8 cellular contexts compared by ENCODE assay signal in genomic region chr12:12718853-12719252, GRCh38. TPM values are rescaled to one million over a fixed set of nuclear protein-coding genes. Genes with fewer than 3 reads are reported as not detected.
DNase-seq lines count a peak whose midpoint lies in the region; FAIRE-seq and TF ChIP-seq lines count a peak whose summit lies in the region.

No MANE protein-coding gene starts in this region.

- TF ChIP-seq CTCF in right atrium auricular region (IDR thresholded peaks at IDR 0.05), result no peak
- TF ChIP-seq CTCF in endothelial cell of umbilical vein (IDR thresholded peaks at IDR 0.05; ENCODE audit: extremely low read depth in 1 of 2, insufficient read depth in 1 of 2, low read depth in 1 of 2, low read length in 2 of 2), result no peak

- POLR2A ChIA-PET in endothelial cell of umbilical vein (lab: Charles Lee), result interaction anchor here (0.5 kb wide), 1 partner anchor 111 kb away, joined by 3 read pairs; no protein-coding TSS in a partner anchor

- H2AFZ ChIP-seq in endothelial cell of umbilical vein (ENCODE audit: low read depth, low read length) (no peak overlapping the region), neuron (ENCODE audit: low read depth, low read length) (no peak overlapping the region)

- H3K4me1 ChIP-seq in right atrium auricular region (peaks cover 0 to 69% of the 10 kb centered on the region in 2 donors), SJSA1 (replicated peaks) (peaks cover 40% of the 10 kb centered on the region), endothelial cell of umbilical vein (ENCODE audit: control insufficient read depth, extremely low read depth, insufficient read depth, low read length) (peaks cover 57% of the 10 kb centered on the region), neuron (ENCODE audit: insufficient read depth, low read length) (peaks cover 63% of the 10 kb centered on the region)

- peak overlapping the region; percentile 98 for H3K9ac ChIP-seq in endothelial cell of umbilical vein (replicated peaks; ENCODE audit: extremely low read depth, insufficient read depth, low read length)

- no peaks in the 10 kb centered on the region for H3K9me3 ChIP-seq in right atrium auricular region
- no peaks in the 10 kb centered on the region for H3K9me3 ChIP-seq in SJSA1 (replicated peaks)
- H3K9me3 ChIP-seq in endothelial cell of umbilical vein (replicated peaks; ENCODE audit: control insufficient read depth, insufficient read depth, low read length), result no peaks in the 10 kb centered on the region
- no peaks in the 10 kb centered on the region for H3K9me3 ChIP-seq in neuron (ENCODE audit: low read length)

- TF ChIP-seq POLR2A in endothelial cell of umbilical vein (IDR thresholded peaks at IDR 0.05; ENCODE audit: low read depth, low read length), result no peak

- peaks cover 25% of the 10 kb centered on the region for H3K36me3 ChIP-seq in right atrium auricular region
- peaks cover 62% of the 10 kb centered on the region for H3K36me3 ChIP-seq in SJSA1
- H3K36me3 ChIP-seq in endothelial cell of umbilical vein (ENCODE audit: control insufficient read depth in 2 of 2, extremely low read depth in 1 of 2, insufficient read depth in 2 of 2, low read length in 2 of 2), result peaks cover 3 to 5% of the 10 kb centered on the region in 2 experiments
- peaks cover 50% of the 10 kb centered on the region for H3K36me3 ChIP-seq in neuron (ENCODE audit: insufficient read depth, low read length)

- BruUV-seq in endothelial cell of umbilical vein (replicated peaks; lab: Mats Ljungman, UMichigan), result no TSS peak

- FAIRE-seq in endothelial cell of umbilical vein (lab: Jason Lieb, UNC), result no peak

- H3K27ac ChIP-seq in right atrium auricular region (peak overlapping the region; percentile 100), SJSA1 (peak overlapping the region; percentile 98), endothelial cell of umbilical vein (ENCODE audit: insufficient read depth, low read depth, low read length) (peak overlapping the region; percentile 98)

- no peaks in the 10 kb centered on the region for H3K27me3 ChIP-seq in right atrium auricular region
- no peaks in the 10 kb centered on the region for H3K27me3 ChIP-seq in SJSA1 (replicated peaks)
- H3K27me3 ChIP-seq in endothelial cell of umbilical vein (ENCODE audit: control insufficient read depth in 2 of 2, insufficient read depth in 2 of 2, low read length in 2 of 2), result no peaks in the 10 kb centered on the region
- no peaks in the 10 kb centered on the region for H3K27me3 ChIP-seq in neuron (ENCODE audit: insufficient read depth, low read length)

- H3K9me1 ChIP-seq in endothelial cell of umbilical vein (replicated peaks; ENCODE audit: control insufficient read depth, extremely low read depth, insufficient read depth, low read length), result no peaks in the 10 kb centered on the region

- H3K79me2 ChIP-seq in endothelial cell of umbilical vein (ENCODE audit: control insufficient read depth, insufficient read depth, low read length), result peaks cover 67% of the 10 kb centered on the region

- dilution Hi-C loops in endothelial cell of umbilical vein (cut with MboI; ENCODE audit: extremely low pct_ligation_motif_present, low sequenced_read_pairs), result no loop called here

- intact Hi-C loops in cardiac septum (cut with DNase I) (loop anchor here (5.0 kb wide), 1 partner anchor 107 kb away; the partner anchor contains the start of gene CREBL2), endothelial cell of umbilical vein (cut with micrococcal nuclease) (loop anchor here (5.0 kb wide), 2 partner anchors 157 to 483 kb away; partner anchors contain the start of gene DUSP16)

- no peaks in the 10 kb centered on the region for H4K20me1 ChIP-seq in endothelial cell of umbilical vein (replicated peaks; ENCODE audit: control insufficient read depth, extremely low read depth, insufficient read depth, low read length)

- H3K4me3 ChIP-seq in right atrium auricular region (peak overlapping the region; percentile 91 to 96), SJSA1 (peak overlapping the region; percentile 80), endothelial cell of umbilical vein (replicated peaks in 1 of 3; ENCODE audit: insufficient read depth in 1 of 3, low read depth in 1 of 3, low read length in 3 of 3) (peak overlapping the region; percentile 67 to 99 (median 95)), neuron (ENCODE audit: low read length) (peak overlapping the region; percentile 77)

- DNase-seq in right atrium auricular region (ENCODE audit: low spot score) (no peak), cardiac septum (ENCODE audit: low spot score) (no peak), SJSA1 (ENCODE audit: low read depth in 1 of 2, low spot score in 2 of 2) (peak; percentile 58 to 72), endothelial cell of umbilical vein (ENCODE audit: low read depth, low spot score) (peak; percentile 41), nucleus accumbens (lab: John Stamatoyannopoulos, UW) (no peak), NCI-H146 (lab: John Stamatoyannopoulos, UW) (no peak), cerebellar nuclear complex (lab: John Stamatoyannopoulos, UW) (no peak)

- H3K4me2 ChIP-seq in endothelial cell of umbilical vein (ENCODE audit: insufficient read depth, low read length), result peak overlapping the region; percentile 95

- CTCF ChIA-PET in endothelial cell of umbilical vein (lab: Charles Lee), result interaction anchor here (1.4 to 11.0 kb wide), 2 partner anchors 17 to 69 kb away, joined by 3 to 159 read pairs; no protein-coding TSS in a partner anchor

TF ChIP-seq in endothelial cell of umbilical vein, 7 proteins besides CTCF, POLR2A, EP300 and RAD21:
- no peak for TF ChIP-seq MYC (IDR thresholded peaks at IDR 0.05; ENCODE audit: low read depth, low read length)
- no peak for TF ChIP-seq JUN (IDR thresholded peaks at IDR 0.05; ENCODE audit: borderline replicate concordance, insufficient read depth, insufficient read length, low read depth)
- TF ChIP-seq POLR2AphosphoS5 (IDR thresholded peaks at IDR 0.05; ENCODE audit: insufficient read depth, low read depth, low read length), result no peak
- no peak for TF ChIP-seq FOS (IDR thresholded peaks at IDR 0.05; ENCODE audit: borderline replicate concordance, insufficient read depth, low read length)
- no peak for TF ChIP-seq MAX (IDR thresholded peaks at IDR 0.05; ENCODE audit: insufficient read depth, insufficient read length)
- no peak for TF ChIP-seq EZH2 (IDR thresholded peaks at IDR 0.05; ENCODE audit: borderline replicate concordance, low read depth, low read length, severe bottlenecking)
- no peak for TF ChIP-seq GATA2 (IDR thresholded peaks at IDR 0.05; ENCODE audit: insufficient read depth, insufficient read length, low read depth, low read length)

RNA-seq across cellular contexts. Expression of gene CDKN1B, which starts 1.7 kb away (rescaled TPM):
- total RNA-seq in right atrium auricular region (10 to 100 TPM; 31.1 to 38.1 TPM), cardiac septum (29.5 TPM), endothelial cell of umbilical vein (32.0 and 40.8 TPM in 2 replicates)
- 42.8 and 44.8 TPM in 2 replicates for total RNA-seq in SJSA1 (2014; rRNA removed; shearing (Covaris generic))
- polyA plus RNA-seq in endothelial cell of umbilical vein, result 10.4 and 12.7 TPM in 2 replicates
- 10.3 and 13.1 TPM in 2 replicates for polyA plus RNA-seq in endothelial cell of umbilical vein (2011; cell fraction: cytosol; rRNA removed)
- polyA plus RNA-seq in endothelial cell of umbilical vein (2011; cell fraction: nucleus; rRNA removed), result 16.6 and 24.8 TPM in 2 replicates
- polyA plus RNA-seq in endothelial cell of umbilical vein (2012), result 13.5 and 14.5 TPM in 2 replicates
- polyA minus RNA-seq in endothelial cell of umbilical vein, result 11.5 and 16.7 TPM in 2 replicates
- polyA minus RNA-seq in endothelial cell of umbilical vein (2011; cell fraction: cytosol; rRNA and poly(A)+ RNA removed), result 26.1 TPM
- polyA minus RNA-seq in endothelial cell of umbilical vein (2011; cell fraction: nucleus; rRNA and poly(A)+ RNA removed), result 29.4 and 36.6 TPM in 2 replicates

RNA-seq across cellular contexts. Expression of gene GPR19, which starts 22.9 kb away (rescaled TPM):
- total RNA-seq in right atrium auricular region (not detected), cardiac septum (not detected), endothelial cell of umbilical vein (0.37 and 0.40 TPM in 2 replicates)
- total RNA-seq in SJSA1 (2014; rRNA removed; shearing (Covaris generic)), result 0.78 and 1.8 TPM in 2 replicates
- polyA plus RNA-seq in endothelial cell of umbilical vein, result 0.35 and 0.70 TPM in 2 replicates
- 0.30 and 0.61 TPM in 2 replicates for polyA plus RNA-seq in endothelial cell of umbilical vein (2011; cell fraction: cytosol; rRNA removed)
- polyA plus RNA-seq in endothelial cell of umbilical vein (2011; cell fraction: nucleus; rRNA removed), result 1.3 and 1.7 TPM in 2 replicates
- polyA plus RNA-seq in endothelial cell of umbilical vein (2012), result 0.37 and 0.40 TPM in 2 replicates
- polyA minus RNA-seq in endothelial cell of umbilical vein, result 0.93 and 3.3 TPM in 2 replicates
- not detected for polyA minus RNA-seq in endothelial cell of umbilical vein (2011; cell fraction: cytosol; rRNA and poly(A)+ RNA removed)
- 0.58 TPM in 1 of 2 replicates, not detected in the other for polyA minus RNA-seq in endothelial cell of umbilical vein (2011; cell fraction: nucleus; rRNA and poly(A)+ RNA removed)

Comparison
In these comparisons a context has a peak if more than half of its experiments do, and no peak if none do; other contexts are left out.
1. DNase-seq: peak in SJSA1 (2 of 2) and endothelial cell of umbilical vein (single experiment); none in right atrium auricular region (single experiment), cardiac septum (single experiment), nucleus accumbens (0 of 56), NCI-H146 (single experiment) and cerebellar nuclear complex (0 of 2).
2. Peak in every context shown above with its lines, with median percentiles within 50 percentile points of each other: H3K27ac ChIP-seq and H3K4me3 ChIP-seq.